24 cellular contexts compared by ENCODE assay signal in the genomic region with DNA sequence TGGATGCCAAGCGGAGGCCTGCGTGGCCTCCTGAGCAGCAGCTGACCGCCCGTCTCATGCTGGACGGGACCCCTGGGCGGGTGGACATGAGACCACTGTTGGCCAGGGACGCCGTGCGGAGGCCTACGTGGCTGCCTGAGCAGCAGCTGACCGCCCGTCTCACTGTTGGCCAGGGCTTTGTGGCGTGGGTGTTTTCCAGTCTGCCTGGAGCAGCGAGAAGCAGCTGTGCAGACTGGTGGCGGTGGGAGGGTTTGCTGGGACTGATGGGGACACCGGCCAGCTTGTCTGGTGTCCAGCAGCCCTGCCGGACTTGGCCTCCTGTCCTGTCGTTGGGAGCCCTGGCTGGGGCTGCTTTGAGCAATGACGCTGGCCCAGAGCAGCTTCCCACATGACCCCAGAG. TPM values are rescaled to one million over a fixed set of nuclear protein-coding genes. Genes with fewer than 3 reads are reported as not detected.
DNase-seq lines count a peak whose midpoint lies in the region; FAIRE-seq and TF ChIP-seq lines count a peak whose summit lies in the region.
"Had no signal": no experiment of that assay in that cellular context is flagged by ENCODE, and none has a peak within 500 bp of the region (broad histone marks: within the 10 kb centered on the region; RNA-seq: fewer than 3 reads in every experiment).

No MANE protein-coding gene starts in this region.

- H4K20me1 ChIP-seq in OCI-LY3 (ENCODE audit: insufficient read depth, low read length) (no peaks in the 10 kb centered on the region), osteoblast (ENCODE audit: insufficient read depth, low read length) (no peaks in the 10 kb centered on the region)

- H2AFZ ChIP-seq in OCI-LY3 (ENCODE audit: low read depth, low read length): no peak overlapping the region
- no peak overlapping the region for H2AFZ ChIP-seq in osteoblast (ENCODE audit: low read length)

- H3K4me2 ChIP-seq in OCI-LY3 (ENCODE audit: low read length): no peak overlapping the region
- H3K4me2 ChIP-seq in osteoblast (ENCODE audit: insufficient read depth, low read length): no peak overlapping the region

- H3K36me3 Mint-ChIP-seq in immature natural killer cell: no peaks in the 10 kb centered on the region
- H3K36me3 Mint-ChIP-seq: natural killer cell treated with Interleukin-12 subunit alpha and Interleukin-12 subunit beta and Interleukin-15 and Interleukin-18, amount 100 ng/mL, for 72 hours had no signal

- H3K4me1 ChIP-seq in OCI-LY3 (ENCODE audit: low read length) (peaks cover 54% of the 10 kb centered on the region), spleen (peaks cover 0 to 34% (median 19%) of the 10 kb centered on the region in 6 donors), osteoblast (ENCODE audit: insufficient read depth, low read length) (no peaks in the 10 kb centered on the region)

- H3K27ac ChIP-seq in OCI-LY3 (ENCODE audit: low read length) (peak overlapping the region; percentile 85; the same call in 1 of the 2 replicates), spleen (no peak overlapping the region), osteoblast (ENCODE audit: low read depth, low read length) (no peak overlapping the region)

- H3K9me3 Mint-ChIP-seq in immature natural killer cell: no peaks in the 10 kb centered on the region
- H3K9me3 Mint-ChIP-seq: activated naive CD8-positive, alpha-beta T cell treated with anti-CD3 and anti-CD28 coated beads for 36 hours; natural killer cell treated with Interleukin-12 subunit alpha and Interleukin-12 subunit beta and Interleukin-15 and Interleukin-18, amount 100 ng/mL, for 72 hours; T-helper 2 cell treated with Interferon-gamma antibody and Interleukin-4, amounts not matched to agents 5 μg/mL and 100 μg/mL, for 36 hours had no signal

- peaks cover 9 to 25% of the 10 kb centered on the region in 2 donors for H3K4me1 Mint-ChIP-seq in immature natural killer cell

- H3K27me3 ChIP-seq in OCI-LY3 (ENCODE audit: low read depth, low read length): no peaks in the 10 kb centered on the region
- no peaks in the 10 kb centered on the region for H3K27me3 ChIP-seq in spleen (replicated peaks in 1 of 7)
- H3K27me3 ChIP-seq in osteoblast (ENCODE audit: insufficient read depth, low read length): no peaks in the 10 kb centered on the region
- H3K27me3 ChIP-seq: MG63 had no signal

- DNase-seq in frontal cortex (ENCODE audit: low spot score in 2 of 2) (peak; percentile 69 to 73), medulla oblongata (ENCODE audit: extremely low spot score) (peak; percentile 61), spleen (peak; percentile 71), NCI-H2107 treated with DMSO at 0.1 percent for 48 hours (lab: John Stamatoyannopoulos, UW; ENCODE audit: unreplicated experiment) (no peak), immature natural killer cell (no peak), mucosa of gallbladder (ENCODE audit: low spot score) (no peak), osteoblast (ENCODE audit: insufficient read length, low spot score, missing footprints) (no peak)
- DNase-seq: activated CD4-positive, alpha-beta T cell treated with anti-CD3 and anti-CD28 coated beads for 4 hours; activated naive CD8-positive, alpha-beta T cell treated with anti-CD3 and anti-CD28 coated beads for 36 hours; cerebellar nuclear complex; DMS79; glutamatergic neuron; GOT3; kidney glomerular epithelial cell; MG63; NCI-H2029 treated with DMSO at 0.1 percent for 48 hours; small intestine; stimulated activated naive CD4-positive, alpha-beta T cell had no signal

- H3K79me2 ChIP-seq in OCI-LY3 (ENCODE audit: low read length) (no peaks in the 10 kb centered on the region), osteoblast (ENCODE audit: insufficient read depth, low read length) (no peaks in the 10 kb centered on the region)

- intact Hi-C loops in spleen (cut with DNase I; ENCODE audit: low total_unique reads): no loop called here

- no peak overlapping the region for H3K27ac Mint-ChIP-seq in immature natural killer cell
- H3K27ac Mint-ChIP-seq: activated naive CD8-positive, alpha-beta T cell treated with anti-CD3 and anti-CD28 coated beads for 36 hours; B cell; natural killer cell treated with Interleukin-12 subunit alpha and Interleukin-12 subunit beta and Interleukin-15 and Interleukin-18, amount 100 ng/mL, for 72 hours; T-helper 2 cell treated with Interferon-gamma antibody and Interleukin-4, amounts not matched to agents 5 μg/mL and 100 μg/mL, for 36 hours had no signal

- H3K4me3 Mint-ChIP-seq in immature natural killer cell: no peak overlapping the region
- H3K4me3 Mint-ChIP-seq: activated naive CD8-positive, alpha-beta T cell treated with anti-CD3 and anti-CD28 coated beads for 36 hours; B cell; natural killer cell treated with Interleukin-12 subunit alpha and Interleukin-12 subunit beta and Interleukin-15 and Interleukin-18, amount 100 ng/mL, for 72 hours; T-helper 2 cell treated with Interferon-gamma antibody and Interleukin-4, amounts not matched to agents 5 μg/mL and 100 μg/mL, for 36 hours had no signal

- no peaks in the 10 kb centered on the region for H3K9me3 ChIP-seq in OCI-LY3 (ENCODE audit: insufficient read depth, low read length)
- peaks cover 0 to 1% (median 0%) of the 10 kb centered on the region in 8 donors for H3K9me3 ChIP-seq in spleen
- no peaks in the 10 kb centered on the region for H3K9me3 ChIP-seq in osteoblast (ENCODE audit: low read depth, low read length)
- H3K9me3 ChIP-seq: MG63 had no signal

- no peak overlapping the region for H3K4me3 ChIP-seq in OCI-LY3 (ENCODE audit: low read length)
- no peak overlapping the region for H3K4me3 ChIP-seq in spleen
- no peak overlapping the region for H3K4me3 ChIP-seq in osteoblast (ENCODE audit: insufficient read depth, low read length)
- H3K4me3 ChIP-seq: MG63 had no signal

- FAIRE-seq in frontal cortex (lab: Jason Lieb, UNC): no peak
- FAIRE-seq: small intestine, urothelium cell line had no signal

- TF ChIP-seq POLR2A in spleen (IDR thresholded peaks at IDR 0.05): no peak

- H3K36me3 ChIP-seq in OCI-LY3 (replicated peaks; ENCODE audit: low read depth, low read length) (peaks cover 15% of the 10 kb centered on the region), spleen (peaks cover 0 to 33% (median 15%) of the 10 kb centered on the region in 6 donors), osteoblast (ENCODE audit: insufficient read depth, low read length) (peaks cover under 1% of the 10 kb centered on the region)

- no peak for TF ChIP-seq CTCF in OCI-LY3 (IDR thresholded peaks at IDR 0.05; ENCODE audit: low read depth, low read length)
- TF ChIP-seq CTCF in spleen (IDR thresholded peaks at IDR 0.05 in 8 of 11, conservative IDR thresholded peaks at IDR 0.05 in 3 of 11): no peak
- no peak for TF ChIP-seq CTCF in osteoblast (IDR thresholded peaks at IDR 0.05; ENCODE audit: extremely low read depth, low read depth, low read length)

- H3K9ac ChIP-seq in OCI-LY3 (ENCODE audit: low read length): no peak overlapping the region

- WGBS in spleen, 5 donors: 81 to 96% (median 89%) methylated on average over 12 to 19 of the region's 19 CpGs

- peaks cover 4 to 5% (median 4%) of the 10 kb centered on the region in 3 donors for H3K27me3 Mint-ChIP-seq in immature natural killer cell (ENCODE audit: low read depth in 3 of 3)
- H3K27me3 Mint-ChIP-seq: activated naive CD8-positive, alpha-beta T cell treated with anti-CD3 and anti-CD28 coated beads for 36 hours; B cell; natural killer cell treated with Interleukin-12 subunit alpha and Interleukin-12 subunit beta and Interleukin-15 and Interleukin-18, amount 100 ng/mL, for 72 hours had no signal

RNA-seq across cellular contexts. Expression of gene D2HGDH, which starts 5.8 kb away (rescaled TPM):
- total RNA-seq in frontal cortex: 9.4 TPM
- 10 to 100 TPM; 18.8 to 51.5 (median 32.3) TPM for total RNA-seq in spleen
- polyA plus RNA-seq in spleen: 10 to 100 TPM; 20.8 to 69.8 (median 67.0) TPM
- polyA plus RNA-seq in immature natural killer cell: 1 to 10 TPM in 2 of 3 donors, under 1 TPM in 1; 0.49 to 2.9 (median 1.5) TPM
- total RNA-seq in mucosa of gallbladder: 71.5 TPM
- 14.1 and 15.6 TPM in 2 replicates for total RNA-seq in osteoblast

RNA-seq across cellular contexts. Expression of gene ING5, which starts 26.8 kb away (rescaled TPM):
- 24.1 TPM for total RNA-seq in frontal cortex
- total RNA-seq in spleen: 10 to 100 TPM; 18.2 to 51.1 (median 37.9) TPM
- 10 to 100 TPM; 32.6 to 36.4 (median 34.6) TPM for polyA plus RNA-seq in spleen
- 1 to 10 TPM; 6.9 to 7.9 (median 7.7) TPM for polyA plus RNA-seq in immature natural killer cell
- total RNA-seq in mucosa of gallbladder: 47.4 TPM
- 16.6 and 18.6 TPM in 2 replicates for total RNA-seq in osteoblast

RNA-seq across cellular contexts. Expression of gene DTYMK, which starts 42.0 kb away (rescaled TPM):
- total RNA-seq in frontal cortex: 8.6 TPM
- total RNA-seq in spleen: 10 to 100 TPM; 14.0 to 27.9 (median 18.1) TPM
- 10 to 100 TPM; 19.3 to 38.9 (median 31.6) TPM for polyA plus RNA-seq in spleen
- 10 to 100 TPM; 43.8 to 60.3 (median 51.0) TPM for polyA plus RNA-seq in immature natural killer cell
- 26.2 TPM for total RNA-seq in mucosa of gallbladder
- 12.7 and 14.1 TPM in 2 replicates for total RNA-seq in osteoblast

RNA-seq across cellular contexts. Expression of gene GAL3ST2, which starts 48.0 kb away (rescaled TPM):
- total RNA-seq in frontal cortex (0.41 TPM), spleen (under 1 TPM in 2 of 7 donors, not detected in 5; 0.25 to 0.85 TPM), mucosa of gallbladder (26.4 TPM), osteoblast (0.29 and 0.36 TPM in 2 replicates)
- polyA plus RNA-seq in spleen (not detected), immature natural killer cell (not detected)
- total RNA-seq: B cell, HT1080 had no signal

Comparison
In these comparisons a context has a peak if more than half of its experiments do, and no peak if none do; other contexts are left out.
1. DNase-seq: peak in frontal cortex (2 of 2), medulla oblongata (single experiment) and spleen (single experiment); none in NCI-H2107 treated with DMSO at 0.1 percent for 48 hours (single experiment), immature natural killer cell (0 of 3), mucosa of gallbladder (single experiment) and osteoblast (single experiment).